Comparison of ENCODE assay signal across 1 cellular context in the genomic region with DNA sequence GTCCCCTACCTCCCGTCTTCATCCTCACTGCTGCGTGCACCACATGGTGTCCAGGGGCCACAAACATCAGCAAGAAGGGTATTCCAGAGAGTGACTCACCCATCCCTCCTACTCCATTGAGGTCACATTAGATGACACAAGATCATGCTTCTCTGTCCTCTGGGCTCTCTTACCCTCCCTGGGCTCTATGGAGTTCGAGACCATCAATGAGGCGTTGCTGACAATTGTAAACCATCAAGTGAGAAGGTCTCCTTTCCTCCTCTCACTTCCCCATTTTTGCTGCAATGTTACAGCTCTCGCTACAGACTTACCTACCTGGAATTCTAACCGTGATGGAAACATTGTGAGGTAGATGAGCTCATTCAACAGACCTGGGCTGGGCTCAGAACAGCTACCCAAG.
TF ChIP-seq lines count a peak whose summit lies in the region.

No MANE protein-coding gene starts in this region.

TF ChIP-seq in K562, 482 proteins besides CTCF, POLR2A, EP300 and RAD21:
- no peak for TF ChIP-seq ZNF311 (CRISPR knock-in tag; IDR thresholded peaks at IDR 0.05)
- TF ChIP-seq RHOXF2B (CRISPR knock-in tag; conservative IDR thresholded peaks at IDR 0.05) = no peak
- TF ChIP-seq, protein P1, sequence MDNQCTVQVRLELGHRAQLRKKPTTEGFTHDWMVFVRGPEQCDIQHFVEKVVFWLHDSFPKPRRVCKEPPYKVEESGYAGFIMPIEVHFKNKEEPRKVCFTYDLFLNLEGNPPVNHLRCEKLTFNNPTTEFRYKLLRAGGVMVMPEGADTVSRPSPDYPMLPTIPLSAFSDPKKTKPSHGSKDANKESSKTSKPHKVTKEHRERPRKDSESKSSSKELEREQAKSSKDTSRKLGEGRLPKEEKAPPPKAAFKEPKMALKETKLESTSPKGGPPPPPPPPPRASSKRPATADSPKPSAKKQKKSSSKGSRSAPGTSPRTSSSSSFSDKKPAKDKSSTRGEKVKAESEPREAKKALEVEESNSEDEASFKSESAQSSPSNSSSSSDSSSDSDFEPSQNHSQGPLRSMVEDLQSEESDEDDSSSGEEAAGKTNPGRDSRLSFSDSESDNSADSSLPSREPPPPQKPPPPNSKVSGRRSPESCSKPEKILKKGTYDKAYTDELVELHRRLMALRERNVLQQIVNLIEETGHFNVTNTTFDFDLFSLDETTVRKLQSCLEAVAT (IDR thresholded peaks at IDR 0.05) = 0 out of 4 replicates have a peak, but pooled peaks of 1 of the 2 experiments have one; percentile 27
- TF ChIP-seq CREB1 (IDR thresholded peaks at IDR 0.05) = no peak
- TF ChIP-seq CREB1 (CRISPR knock-in tag; IDR thresholded peaks at IDR 0.05) = no peak
- TF ChIP-seq, protein P2, sequence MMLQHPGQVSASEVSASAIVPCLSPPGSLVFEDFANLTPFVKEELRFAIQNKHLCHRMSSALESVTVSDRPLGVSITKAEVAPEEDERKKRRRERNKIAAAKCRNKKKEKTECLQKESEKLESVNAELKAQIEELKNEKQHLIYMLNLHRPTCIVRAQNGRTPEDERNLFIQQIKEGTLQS (IDR thresholded peaks at IDR 0.05) = peak; percentile 36; the same call in 1 of the 2 replicates
- TF ChIP-seq, protein P2 (CRISPR knock-in tag; conservative IDR thresholded peaks at IDR 0.05) = no peak
- TF ChIP-seq SPI1 (IDR thresholded peaks at IDR 0.05; ENCODE audit: borderline replicate concordance, low read depth, low read length) = peak; percentile 64; the same call in 1 of the 2 replicates
